Comparison of ENCODE assay signal across 17 cellular contexts in genomic region chr14:56181666-56182065, GRCh38.
DNase-seq lines count a peak whose midpoint lies in the region; ATAC-seq and TF ChIP-seq lines count a peak whose summit lies in the region.
"Had no signal": no experiment of that assay in that cellular context is flagged by ENCODE, and none has a peak within 500 bp of the region (broad histone marks: within the 10 kb centered on the region; RNA-seq: fewer than 3 reads in every experiment).

No MANE protein-coding gene starts in this region.

- no peak overlapping the region for H3K27ac Mint-ChIP-seq in activated T-cell treated with anti-CD3 and anti-CD28 coated beads, Interleukin-2, amount 50 U/mL, for 72 hours
- H3K27ac Mint-ChIP-seq: activated CD4-positive, alpha-beta memory T cell treated with anti-CD3 and anti-CD28 coated beads, Interleukin-2, amount 10 ng/mL, durations not matched to agents 7 days and 5 days; CD4-positive, alpha-beta T cell; stimulated activated memory B cell treated with anti-CD40 and anti-IgM and Interleukin-4, amounts not matched to agents 10 μg/mL and 1 μg/mL and 100 μg/mL, for 72 hours had no signal

- no peak overlapping the region for H3K4me3 Mint-ChIP-seq in activated T-cell treated with anti-CD3 and anti-CD28 coated beads, Interleukin-2, amount 50 U/mL, for 72 hours
- H3K4me3 Mint-ChIP-seq: activated CD4-positive, alpha-beta memory T cell treated with anti-CD3 and anti-CD28 coated beads, Interleukin-2, amount 10 ng/mL, durations not matched to agents 7 days and 5 days; CD4-positive, alpha-beta T cell; stimulated activated memory B cell treated with anti-CD40 and anti-IgM and Interleukin-4, amounts not matched to agents 10 μg/mL and 1 μg/mL and 100 μg/mL, for 72 hours had no signal

- no peaks in the 10 kb centered on the region for H3K9me3 Mint-ChIP-seq in activated T-cell treated with anti-CD3 and anti-CD28 coated beads, Interleukin-2, amount 50 U/mL, for 72 hours
- H3K9me3 Mint-ChIP-seq: activated CD4-positive, alpha-beta memory T cell treated with anti-CD3 and anti-CD28 coated beads, Interleukin-2, amount 10 ng/mL, durations not matched to agents 7 days and 5 days; CD4-positive, alpha-beta T cell; stimulated activated memory B cell treated with anti-CD40 and anti-IgM and Interleukin-4, amounts not matched to agents 10 μg/mL and 1 μg/mL and 100 μg/mL, for 72 hours had no signal

- no peaks in the 10 kb centered on the region for H3K4me1 Mint-ChIP-seq in activated T-cell treated with anti-CD3 and anti-CD28 coated beads, Interleukin-2, amount 50 U/mL, for 72 hours (ENCODE audit: low read depth)
- H3K4me1 Mint-ChIP-seq: activated CD4-positive, alpha-beta memory T cell treated with anti-CD3 and anti-CD28 coated beads, Interleukin-2, amount 10 ng/mL, durations not matched to agents 7 days and 5 days had no signal

- H3K27ac ChIP-seq in thyroid gland: no peak overlapping the region
- H3K27ac ChIP-seq: RWPE1 had no signal

- DNase-seq in LNCaP clone FGC (ENCODE audit: low read depth) (peak; percentile 98), NCI-H2107 treated with DMSO at 0.1 percent for 48 hours (lab: John Stamatoyannopoulos, UW; ENCODE audit: unreplicated experiment) (peak; percentile 82), cerebellar cortex (ENCODE audit: low spot score) (peak; percentile 43), thyroid gland (peak; percentile 19 to 44), RKO (ENCODE audit: low spot score) (no peak), dermis blood vessel endothelial cell (no peak)
- no peak for DNase-seq in activated T-cell treated with anti-CD3 and anti-CD28 coated beads, Interleukin-2, amount 50 U/mL, for 72 hours
- DNase-seq: activated CD4-positive, alpha-beta memory T cell treated with anti-CD3 and anti-CD28 coated beads, Interleukin-2, amount 10 ng/mL, durations not matched to agents 7 days and 5 days; activated effector memory CD4-positive, alpha-beta T cell treated with Interleukin-2 at 50 U/mL for 16 hours; CD4-positive, alpha-beta T cell; foreskin melanocyte; GOT3; KBM-7; stimulated activated CD4-positive, alpha-beta T cell treated with anti-CD3 and anti-CD28 coated beads, Interleukin-4, amount 100 ng/mL, for 1 hour; T1000 had no signal

- H3K4me3 ChIP-seq in LNCaP clone FGC (ENCODE audit: low read depth, low read length) (no peak overlapping the region), thyroid gland (replicated peaks in 1 of 3) (no peak overlapping the region)

- intact Hi-C loops in thyroid gland (cut with DNase I): no loop called here

- H3K4me1 ChIP-seq in thyroid gland: peaks cover 0 to 4% of the 10 kb centered on the region in 2 donors

- no peaks in the 10 kb centered on the region for H3K27me3 ChIP-seq in thyroid gland

- TF ChIP-seq POLR2A in thyroid gland (IDR thresholded peaks at IDR 0.05): no peak

- no peaks in the 10 kb centered on the region for H3K27me3 Mint-ChIP-seq in activated T-cell treated with anti-CD3 and anti-CD28 coated beads, Interleukin-2, amount 50 U/mL, for 72 hours (ENCODE audit: low read depth)
- H3K27me3 Mint-ChIP-seq: activated CD4-positive, alpha-beta memory T cell treated with anti-CD3 and anti-CD28 coated beads, Interleukin-2, amount 10 ng/mL, durations not matched to agents 7 days and 5 days; CD4-positive, alpha-beta T cell; stimulated activated memory B cell treated with anti-CD40 and anti-IgM and Interleukin-4, amounts not matched to agents 10 μg/mL and 1 μg/mL and 100 μg/mL, for 72 hours had no signal

- no peaks in the 10 kb centered on the region for H3K9me3 ChIP-seq in thyroid gland

- peaks cover 0 to 1% of the 10 kb centered on the region in 2 donors for H3K36me3 Mint-ChIP-seq in activated T-cell treated with anti-CD3 and anti-CD28 coated beads, Interleukin-2, amount 50 U/mL, for 72 hours (ENCODE audit: insufficient read depth in 2 of 2)

- H3K36me3 ChIP-seq in thyroid gland: no peaks in the 10 kb centered on the region

- WGBS in thyroid gland, 2 donors: 86% methylated on average over 2 of the region's 2 CpGs

- no peak for ATAC-seq in activated T-cell treated with anti-CD3 and anti-CD28 coated beads, Interleukin-2, amount 50 U/mL, for 72 hours (replicated peaks in 1 of 2)
- ATAC-seq: stimulated activated memory B cell treated with anti-CD40 and anti-IgM and Interleukin-4, amounts not matched to agents 10 μg/mL and 1 μg/mL and 100 μg/mL, for 72 hours had no signal

- TF ChIP-seq CTCF in LNCaP clone FGC (IDR thresholded peaks at IDR 0.05; ENCODE audit: control insufficient read depth, extremely low read depth, insufficient read depth): no peak
- no peak for TF ChIP-seq CTCF in thyroid gland (IDR thresholded peaks at IDR 0.05)

Comparison
In these comparisons a context has a peak if more than half of its experiments do, and no peak if none do; other contexts are left out.
1. DNase-seq: peak in LNCaP clone FGC (single experiment), NCI-H2107 treated with DMSO at 0.1 percent for 48 hours (single experiment), cerebellar cortex (single experiment) and thyroid gland (2 of 2); none in RKO (single experiment), dermis blood vessel endothelial cell (single experiment) and activated T-cell treated with anti-CD3 and anti-CD28 coated beads, Interleukin-2, amount 50 U/mL, for 72 hours (0 of 2).